ENCODE assay signal across 8 cellular contexts in genomic region chr6:161418458-161418945, GRCh38.
DNase-seq lines count a peak whose midpoint lies in the region; TF ChIP-seq lines count a peak whose summit lies in the region.

No MANE protein-coding gene starts in this region.

- H3K14ac ChIP-seq in trophoblast cell (ENCODE audit: low read length): no peak overlapping the region

- no peak overlapping the region for H3K18ac ChIP-seq in trophoblast cell (ENCODE audit: low read length)

- H3K9me3 Mint-ChIP-seq in activated T-helper 2 cell treated with anti-CD3 and anti-CD28 coated beads, Interferon-gamma antibody, Interleukin-2, Interleukin-4, amounts not matched to agents 10 μg/mL and 5 μg/mL and 100 μg/mL, durations not matched to agents 14 hours and 24 hours and 36 hours: no peaks in the 10 kb centered on the region

- no peak overlapping the region for H4K12ac ChIP-seq in trophoblast cell (ENCODE audit: low read depth, low read length)

- no peak overlapping the region for H3K9ac ChIP-seq in trophoblast cell (ENCODE audit: low read length)

- CTCF ChIA-PET in A673 (lab: Charles Lee): interaction anchor here (0.6 to 1.6 kb wide), 11 partner anchors 18 to 504 kb away, joined by 3 to 14 read pairs (median 3); no protein-coding TSS in a partner anchor

- intact Hi-C loops in A673 (cut with micrococcal nuclease; ENCODE audit: unreplicated experiment): loop anchor here (1.0 kb wide), 1 partner anchor 277 kb away; no protein-coding TSS in a partner anchor
- intact Hi-C loops in activated T-helper 2 cell treated with anti-CD3 and anti-CD28 coated beads, Interferon-gamma antibody, Interleukin-2, Interleukin-4, amounts not matched to agents 10 μg/mL and 5 μg/mL and 100 μg/mL, durations not matched to agents 14 hours and 24 hours and 36 hours (cut with micrococcal nuclease): loop anchor here (1.0 kb wide), 1 partner anchor 277 kb away; no protein-coding TSS in a partner anchor

- no peak overlapping the region for H4K91ac ChIP-seq in trophoblast cell (ENCODE audit: low read depth, low read length)

- H3K79me1 ChIP-seq in trophoblast cell (ENCODE audit: low read length): peaks cover 48% of the 10 kb centered on the region

- no peak overlapping the region for H2BK12ac ChIP-seq in trophoblast cell (ENCODE audit: low read length)

- no CpG with 5 or more reads among the region's 7 CpGs for WGBS in trophoblast cell (ENCODE audit: extremely low coverage, insufficient coverage, insufficient read length)

- peak; percentile 77 for TF ChIP-seq CTCF in A673 (conservative IDR thresholded peaks at IDR 0.05; ENCODE audit: low read depth, low read length)
- peak; percentile 57 for TF ChIP-seq CTCF in HFF-Myc (IDR thresholded peaks at IDR 0.05; ENCODE audit: low read depth, low read length, missing control alignments)
- peak; percentile 55 for TF ChIP-seq CTCF in WERI-Rb-1 (IDR thresholded peaks at IDR 0.05; ENCODE audit: low read depth, low read length)

- H2AFZ ChIP-seq in trophoblast cell (ENCODE audit: insufficient read depth, low read length, poor library complexity): no peak overlapping the region

- H3K4me3 Mint-ChIP-seq in activated T-helper 2 cell treated with anti-CD3 and anti-CD28 coated beads, Interferon-gamma antibody, Interleukin-2, Interleukin-4, amounts not matched to agents 10 μg/mL and 5 μg/mL and 100 μg/mL, durations not matched to agents 14 hours and 24 hours and 36 hours (ENCODE audit: low read depth): no peak overlapping the region

- no peak overlapping the region for H3K23ac ChIP-seq in trophoblast cell (ENCODE audit: low read length)

- no peak overlapping the region for H3K27ac Mint-ChIP-seq in activated T-helper 2 cell treated with anti-CD3 and anti-CD28 coated beads, Interferon-gamma antibody, Interleukin-2, Interleukin-4, amounts not matched to agents 10 μg/mL and 5 μg/mL and 100 μg/mL, durations not matched to agents 14 hours and 24 hours and 36 hours

- H3K36me3 Mint-ChIP-seq in activated T-helper 2 cell treated with anti-CD3 and anti-CD28 coated beads, Interferon-gamma antibody, Interleukin-2, Interleukin-4, amounts not matched to agents 10 μg/mL and 5 μg/mL and 100 μg/mL, durations not matched to agents 14 hours and 24 hours and 36 hours (ENCODE audit: low read depth): no peaks in the 10 kb centered on the region

- peaks cover 12% of the 10 kb centered on the region for H3K79me2 ChIP-seq in trophoblast cell (ENCODE audit: control insufficient read depth, insufficient read depth, low read length, poor library complexity)

- in situ Hi-C loops in G401 (cut with HindIII; ENCODE audit: low sequenced_read_pairs): no loop called here

- H4K8ac ChIP-seq in trophoblast cell (ENCODE audit: low read depth, low read length): no peak overlapping the region

- no peak overlapping the region for H2AK5ac ChIP-seq in trophoblast cell (ENCODE audit: low read length)

- H3K27ac ChIP-seq in A673 (ENCODE audit: low read depth, low read length, poor library complexity, severe bottlenecking): no peak overlapping the region
- no peak overlapping the region for H3K27ac ChIP-seq in WERI-Rb-1
- H3K27ac ChIP-seq in trophoblast cell (ENCODE audit: low read depth, low read length): peak overlapping the region; percentile 85

- H3K27me3 Mint-ChIP-seq in activated T-helper 2 cell treated with anti-CD3 and anti-CD28 coated beads, Interferon-gamma antibody, Interleukin-2, Interleukin-4, amounts not matched to agents 10 μg/mL and 5 μg/mL and 100 μg/mL, durations not matched to agents 14 hours and 24 hours and 36 hours (ENCODE audit: low read depth): peaks cover 14% of the 10 kb centered on the region

- peak; percentile 79 for DNase-seq in A673 (ENCODE audit: low spot score)
- DNase-seq in G401 (ENCODE audit: low spot score): peak; percentile 93
- peak; percentile 42 for DNase-seq in HFF-Myc (ENCODE audit: extremely low read depth, low read depth)
- peak; percentile 15 for DNase-seq in NCI-H1694 treated with DMSO at 0.1 percent for 48 hours (lab: John Stamatoyannopoulos, UW)
- DNase-seq in WERI-Rb-1: peak; percentile 40
- DNase-seq in germinal center (ENCODE audit: low spot score): peak; percentile 19
- DNase-seq in trophoblast cell: peak; percentile 42 to 87
- no peak for DNase-seq in activated T-helper 2 cell treated with anti-CD3 and anti-CD28 coated beads, Interferon-gamma antibody, Interleukin-2, Interleukin-4, amounts not matched to agents 10 μg/mL and 5 μg/mL and 100 μg/mL, durations not matched to agents 14 hours and 24 hours and 36 hours (ENCODE audit: low spot score)

- no peak overlapping the region for H3K4ac ChIP-seq in trophoblast cell (ENCODE audit: low read depth, low read length)

- H3K4me2 ChIP-seq in trophoblast cell (ENCODE audit: low read length): no peak overlapping the region

- H3K36me3 ChIP-seq in A673 (ENCODE audit: insufficient read depth, low read length, poor library complexity, severe bottlenecking): no peaks in the 10 kb centered on the region
- no peaks in the 10 kb centered on the region for H3K36me3 ChIP-seq in WERI-Rb-1
- H3K36me3 ChIP-seq in trophoblast cell (ENCODE audit: control insufficient read depth in 1 of 2, insufficient read depth in 2 of 2, low read length in 2 of 2): peaks cover 0 to 2% of the 10 kb centered on the region in 2 experiments

- no peak overlapping the region for H3K4me3 ChIP-seq in A673 (ENCODE audit: low read depth, low read length, poor library complexity, severe bottlenecking)
- no peak overlapping the region for H3K4me3 ChIP-seq in HFF-Myc (replicated peaks; ENCODE audit: low read depth, low read length)
- H3K4me3 ChIP-seq in WERI-Rb-1 (ENCODE audit: low read depth, low read length): no peak overlapping the region
- H3K4me3 ChIP-seq in trophoblast cell (ENCODE audit: low read depth, low read length): no peak overlapping the region

- H3K4me1 ChIP-seq in A673 (ENCODE audit: insufficient read depth, low read length, poor library complexity, severe bottlenecking) (peaks cover 10% of the 10 kb centered on the region), trophoblast cell (ENCODE audit: control insufficient read depth in 1 of 2, insufficient read depth in 2 of 2, low read length in 2 of 2) (peaks cover 27 to 28% of the 10 kb centered on the region in 2 experiments)

- peak overlapping the region; percentile 25 for H2BK120ac ChIP-seq in trophoblast cell (ENCODE audit: insufficient read depth, low read length, poor library complexity)

- POLR2A ChIA-PET in A673 (lab: Charles Lee; ENCODE audit: low non-redundant PET): no interaction called here

- H2BK5ac ChIP-seq in trophoblast cell (ENCODE audit: low read depth, low read length, poor library complexity): no peak overlapping the region

- H3K27me3 ChIP-seq in A673 (replicated peaks; ENCODE audit: insufficient read depth, low read depth, low read length, poor library complexity): peaks cover 3% of the 10 kb centered on the region
- no peaks in the 10 kb centered on the region for H3K27me3 ChIP-seq in WERI-Rb-1 (ENCODE audit: insufficient read depth, low read depth, severe bottlenecking)
- no peaks in the 10 kb centered on the region for H3K27me3 ChIP-seq in trophoblast cell (ENCODE audit: insufficient read depth, low read length)

- H3K9me3 ChIP-seq in A673 (ENCODE audit: low read depth, low read length, poor library complexity, severe bottlenecking) (no peaks in the 10 kb centered on the region), WERI-Rb-1 (ENCODE audit: severe bottlenecking) (no peaks in the 10 kb centered on the region), trophoblast cell (ENCODE audit: insufficient read depth, low read depth, low read length) (no peaks in the 10 kb centered on the region)

- BruUV-seq in A673 (replicated peaks; lab: Mats Ljungman, UMichigan): no TSS peak

- H3K4me1 Mint-ChIP-seq in activated T-helper 2 cell treated with anti-CD3 and anti-CD28 coated beads, Interferon-gamma antibody, Interleukin-2, Interleukin-4, amounts not matched to agents 10 μg/mL and 5 μg/mL and 100 μg/mL, durations not matched to agents 14 hours and 24 hours and 36 hours (ENCODE audit: low read depth): no peaks in the 10 kb centered on the region
